ENCODE assay signal across 21 cellular contexts in genomic region chr1:241550318-241550717, GRCh38. TPM values are rescaled to one million over a fixed set of nuclear protein-coding genes. Genes with fewer than 3 reads are reported as not detected.
DNase-seq lines count a peak whose midpoint lies in the region; ATAC-seq, FAIRE-seq and TF ChIP-seq lines count a peak whose summit lies in the region.
"Had no signal": no experiment of that assay in that cellular context is flagged by ENCODE, and none has a peak within 500 bp of the region (broad histone marks: within the 10 kb centered on the region; RNA-seq: fewer than 3 reads in every experiment).

No MANE protein-coding gene starts in this region.

- H3K9me3 ChIP-seq in neutrophil: no peaks in the 10 kb centered on the region
- H3K9me3 ChIP-seq in mucosa of descending colon: no peaks in the 10 kb centered on the region
- no peaks in the 10 kb centered on the region for H3K9me3 ChIP-seq in gastrocnemius medialis
- H3K9me3 ChIP-seq: MG63, SJSA1 had no signal

- in situ Hi-C loops in gastrocnemius medialis (cut with MboI; ENCODE audit: low sequenced_read_pairs in 4 of 4): no loop called here

- intact Hi-C loops in CD14-positive monocyte (cut with micrococcal nuclease): loop anchor here (2.0 to 5.0 kb wide), 2 partner anchors 18 to 42 kb away; partner anchors contain the start of gene KMO (in 1 of the 2)
- intact Hi-C loops in mucosa of descending colon (cut with DNase I, micrococcal nuclease): no loop called here
- intact Hi-C loops in gastrocnemius medialis (cut with DNase I; ENCODE audit: low total_unique reads): no loop called here

- H3K4me1 ChIP-seq in neutrophil (ENCODE audit: control insufficient read depth in 1 of 2, insufficient read depth in 1 of 2, low read depth in 1 of 2, low read length in 1 of 2) (peaks cover 32 to 44% of the 10 kb centered on the region in 2 experiments), mucosa of descending colon (ENCODE audit: low read depth) (no peaks in the 10 kb centered on the region), gastrocnemius medialis (no peaks in the 10 kb centered on the region)
- H3K4me1 ChIP-seq: SJSA1 had no signal

- DNase-seq in CD14-positive monocyte (ENCODE audit: low spot score) (no peak), GM18507 (ENCODE audit: extremely low spot score, insufficient read length, low read depth) (no peak), mucosa of descending colon (no peak), gastrocnemius medialis (no peak), GM19238 (ENCODE audit: insufficient read length, low spot score) (no peak)
- DNase-seq: Calu3, DND-41, GDM1, H7, MG63, NCI-H1092, NCI-H1694, NCI-H2227 treated with DMSO at 0.1 percent for 48 hours, NCI-H524 had no signal

- H3K27me3 ChIP-seq in neutrophil (no peaks in the 10 kb centered on the region), gastrocnemius medialis (no peaks in the 10 kb centered on the region)
- H3K27me3 ChIP-seq: MG63, SJSA1 had no signal

- TF ChIP-seq CTCF in CD14-positive monocyte (IDR thresholded peaks at IDR 0.05) (no peak), neutrophil (IDR thresholded peaks at IDR 0.05) (no peak), mucosa of descending colon (IDR thresholded peaks at IDR 0.05) (no peak), gastrocnemius medialis (IDR thresholded peaks at IDR 0.05 in 4 of 5, conservative IDR thresholded peaks at IDR 0.05 in 1 of 5) (no peak)

- H3K36me3 ChIP-seq in neutrophil (no peaks in the 10 kb centered on the region), mucosa of descending colon (ENCODE audit: low read depth) (no peaks in the 10 kb centered on the region), gastrocnemius medialis (no peaks in the 10 kb centered on the region)
- H3K36me3 ChIP-seq: MG63, SJSA1 had no signal

- peaks cover 44% of the 10 kb centered on the region for H3K4me1 Mint-ChIP-seq in CD14-positive monocyte
- H3K4me1 Mint-ChIP-seq in activated T-helper 17 cell treated with anti-CD3 and anti-CD28 coated beads, Interleukin-2, amount 50 U/mL, for 72 hours: peaks cover 17% of the 10 kb centered on the region

- peak; percentile 50 for FAIRE-seq in GM18507 (lab: Jason Lieb, UNC)
- FAIRE-seq: A204.1, GM12878, HepG2 had no signal

- H3K9me3 Mint-ChIP-seq in CD14-positive monocyte: peaks cover 0 to 2% (median 1%) of the 10 kb centered on the region in 7 donors
- H3K9me3 Mint-ChIP-seq in activated T-helper 17 cell treated with anti-CD3 and anti-CD28 coated beads, Interleukin-2, amount 50 U/mL, for 72 hours: peaks cover 4% of the 10 kb centered on the region

- no peak overlapping the region for H3K4me3 Mint-ChIP-seq in CD14-positive monocyte
- peak overlapping the region; percentile 80 for H3K4me3 Mint-ChIP-seq in activated T-helper 17 cell treated with anti-CD3 and anti-CD28 coated beads, Interleukin-2, amount 50 U/mL, for 72 hours

- no peak for TF ChIP-seq POLR2A in gastrocnemius medialis (IDR thresholded peaks at IDR 0.05)

- peak overlapping the region; percentile 98 to 100 (median 100) for H3K27ac Mint-ChIP-seq in CD14-positive monocyte
- H3K27ac Mint-ChIP-seq in activated T-helper 17 cell treated with anti-CD3 and anti-CD28 coated beads, Interleukin-2, amount 50 U/mL, for 72 hours: peak overlapping the region; percentile 91

- peak overlapping the region; percentile 89 for H3K27ac ChIP-seq in neutrophil
- H3K27ac ChIP-seq in gastrocnemius medialis: no peak overlapping the region
- H3K27ac ChIP-seq: C4-2B, SJSA1 had no signal

- H3K4me3 ChIP-seq in neutrophil (ENCODE audit: low read depth in 1 of 2, low read length in 1 of 2) (no peak overlapping the region), mucosa of descending colon (no peak overlapping the region), gastrocnemius medialis (no peak overlapping the region)
- H3K4me3 ChIP-seq: GM12878, MG63, SJSA1 had no signal

- no peak for ATAC-seq in activated T-helper 17 cell treated with anti-CD3 and anti-CD28 coated beads, Interleukin-2, amount 50 U/mL, for 72 hours (replicated peaks)
- ATAC-seq in mucosa of descending colon: no peak
- ATAC-seq in gastrocnemius medialis: no peak
- ATAC-seq: GM12878, HepG2 had no signal

- peaks cover 20 to 24% of the 10 kb centered on the region in 2 donors for H3K36me3 Mint-ChIP-seq in CD14-positive monocyte
- H3K36me3 Mint-ChIP-seq in activated T-helper 17 cell treated with anti-CD3 and anti-CD28 coated beads, Interleukin-2, amount 50 U/mL, for 72 hours (ENCODE audit: low read depth): no peaks in the 10 kb centered on the region

- peaks cover 0 to 2% (median 0%) of the 10 kb centered on the region in 3 donors for H3K27me3 Mint-ChIP-seq in CD14-positive monocyte (ENCODE audit: low read depth in 3 of 3)
- peaks cover 11% of the 10 kb centered on the region for H3K27me3 Mint-ChIP-seq in activated T-helper 17 cell treated with anti-CD3 and anti-CD28 coated beads, Interleukin-2, amount 50 U/mL, for 72 hours

RNA-seq across cellular contexts. Expression of gene KMO, which starts 18.1 kb away (rescaled TPM):
- polyA plus RNA-seq in CD14-positive monocyte: 1 to 10 TPM; 4.7 to 6.4 TPM
- under 1 TPM in 1 of 2 donors, not detected in 1; 0.40 TPM for total RNA-seq in activated T-helper 17 cell treated with anti-CD3 and anti-CD28 coated beads, Interleukin-2, amount 50 U/mL, for 72 hours
- total RNA-seq in mucosa of descending colon: under 1 TPM; 0.17 to 0.84 (median 0.82) TPM
- under 1 TPM in 1 of 4 donors, not detected in 3; 0.16 TPM for total RNA-seq in gastrocnemius medialis
- total RNA-seq: HepG2 had no signal

RNA-seq across cellular contexts. Expression of gene FH, which starts 30.8 kb away (rescaled TPM):
- polyA plus RNA-seq in CD14-positive monocyte: 10 to 100 TPM; 32.5 to 34.9 TPM
- total RNA-seq in activated T-helper 17 cell treated with anti-CD3 and anti-CD28 coated beads, Interleukin-2, amount 50 U/mL, for 72 hours: 10 to 100 TPM; 29.2 to 62.5 TPM
- total RNA-seq in mucosa of descending colon (100 to 1,000 TPM in 1 of 3 donors, 10 to 100 TPM in 2; 81.0 to 103 (median 96.0) TPM), gastrocnemius medialis (100 to 1,000 TPM in 3 of 4 donors, 10 to 100 TPM in 1; 93.0 to 166 (median 112) TPM)

Comparison
In these comparisons a context has a peak if more than half of its experiments do, and no peak if none do; other contexts are left out.
1. intact Hi-C loops: an anchor here in CD14-positive monocyte (2.0 to 5.0 kb wide); none called in mucosa of descending colon and gastrocnemius medialis.